ENCODE assay signal across 10 cellular contexts in the genomic region with DNA sequence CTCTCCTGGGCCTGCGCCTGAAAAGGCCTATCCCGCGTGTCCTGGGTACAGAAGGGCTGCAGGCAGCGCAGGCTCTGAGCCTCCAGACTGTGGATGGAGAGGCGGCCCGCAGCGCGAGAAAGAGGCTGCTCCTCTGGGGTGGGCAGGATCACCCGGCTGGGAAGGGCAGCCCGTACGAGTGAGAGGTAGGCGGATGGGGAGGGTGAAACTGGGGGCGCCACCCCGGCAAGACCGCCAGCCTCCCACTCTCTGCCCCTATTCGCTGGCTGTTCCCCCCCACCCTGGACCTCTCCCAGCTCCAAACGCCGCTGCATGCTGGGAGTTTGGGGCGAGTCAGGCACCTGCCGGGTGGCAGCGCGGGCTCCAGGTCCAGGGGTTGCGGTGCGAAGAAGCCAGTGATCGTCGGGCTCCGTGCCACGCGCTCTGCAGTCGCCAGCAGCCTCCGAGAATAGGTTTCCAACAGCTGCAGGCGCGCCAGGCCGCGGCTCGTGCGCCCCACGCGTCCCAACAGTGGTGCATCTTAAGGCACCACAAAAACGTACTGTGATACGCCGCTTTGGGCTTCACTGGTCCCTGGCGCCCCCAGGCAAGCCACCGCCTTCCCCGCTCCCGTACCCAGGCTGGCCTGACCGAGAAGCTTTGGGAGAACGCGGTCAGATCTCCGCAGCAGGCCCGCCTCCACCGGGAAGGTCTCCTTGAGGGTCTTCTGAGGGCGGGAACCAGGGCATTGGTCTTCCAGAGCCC. TPM values are rescaled to one million over a fixed set of nuclear protein-coding genes. Genes with fewer than 3 reads are reported as not detected.
A peak's percentile ranks its signal among the peaks of the same experiment; 100 is the strongest.
DNase-seq lines count a peak whose midpoint lies in the region; ATAC-seq and FAIRE-seq lines count a peak whose summit lies in the region.
"Had no signal": no experiment of that assay in that cellular context is flagged by ENCODE, and none has a peak within 500 bp of the region (broad histone marks: within the 10 kb centered on the region; RNA-seq: fewer than 3 reads in every experiment).

No MANE protein-coding gene starts in this region.

- in situ Hi-C loops in G401 (cut with HindIII; ENCODE audit: low sequenced_read_pairs): no loop called here

- DNase-seq in G401 (ENCODE audit: low spot score): peak; percentile 40
- DNase-seq in NCI-H69 (lab: John Stamatoyannopoulos, UW): peak; percentile 78
- DNase-seq in iPS-NIHi7 (ENCODE audit: extremely low spot score): peak; percentile 46
- DNase-seq in GM19239 (ENCODE audit: insufficient read length, low spot score): no peak
- DNase-seq: cerebellar nuclear complex, glutamatergic neuron, naive B cell had no signal

- no peak for FAIRE-seq in GM19239 (lab: Jason Lieb, UNC)

- ATAC-seq in HG03108 (IDR thresholded peaks at IDR 0.05; ENCODE audit: unreplicated experiment): no peak
- no peak for ATAC-seq in GM19452 (IDR thresholded peaks at IDR 0.05; ENCODE audit: unreplicated experiment)
- ATAC-seq: CD8-positive, alpha-beta T cell had no signal

RNA-seq across cellular contexts. Expression of a gene that starts 1.1 kb away (rescaled TPM):
- total RNA-seq in G401 (2014; rRNA removed; shearing (Covaris generic)): not detected in 2 replicates

RNA-seq across cellular contexts. Expression of a gene that starts 3.8 kb away (rescaled TPM):
- 41.8 and 51.5 TPM in 2 replicates for total RNA-seq in G401 (2014; rRNA removed; shearing (Covaris generic))

RNA-seq across cellular contexts. Expression of a gene that starts 8.3 kb away (rescaled TPM):
- 78.6 and 84.2 TPM in 2 replicates for total RNA-seq in G401 (2014; rRNA removed; shearing (Covaris generic))

RNA-seq across cellular contexts. Expression of a gene that starts 9.6 kb away (rescaled TPM):
- 30.5 and 36.7 TPM in 2 replicates for total RNA-seq in G401 (2014; rRNA removed; shearing (Covaris generic))

RNA-seq across cellular contexts. Expression of a gene that starts 13.5 kb away (rescaled TPM):
- not detected in 2 replicates for total RNA-seq in G401 (2014; rRNA removed; shearing (Covaris generic))
- total RNA-seq: CD8-positive, alpha-beta T cell had no signal
